ENCODE assay signal across 35 cellular contexts in the genomic region with DNA sequence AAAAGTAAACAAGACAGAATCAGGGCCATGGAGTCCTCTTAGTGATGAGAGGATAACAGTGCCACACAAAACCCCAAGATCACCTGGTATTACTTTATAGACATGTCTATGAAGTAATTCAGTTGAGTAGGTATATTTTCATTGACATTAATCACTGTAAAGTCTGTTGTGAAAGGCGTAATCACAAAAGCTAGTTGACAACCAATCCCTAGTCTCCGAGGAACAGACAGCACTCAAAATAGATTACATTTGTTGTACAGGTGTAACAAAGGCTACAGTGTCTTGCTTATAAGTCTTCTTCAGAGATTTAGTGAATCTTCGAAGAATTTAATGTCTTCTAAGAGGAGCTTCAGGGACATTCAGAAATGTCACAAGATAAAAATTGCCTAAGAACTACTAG.
"Had no signal": no experiment of that assay in that cellular context is flagged by ENCODE, and none has a peak within 500 bp of the region (broad histone marks: within the 10 kb centered on the region; RNA-seq: fewer than 3 reads in every experiment).

No MANE protein-coding gene starts in this region.

- DNase-seq: Karpas-422, Kasumi-1, KG1, MG63, MM.1S, MV-4-11, NCI-H1048, NCI-H1092, NCI-H1092 treated with DMSO at 0.1 percent for 48 hours, NCI-H1105, NCI-H1105 treated with DMSO at 0.1 percent for 48 hours, NCI-H1417, NCI-H1417 treated with DMSO at 0.1 percent for 48 hours, NCI-H1436, NCI-H1436 treated with DMSO at 0.1 percent for 48 hours, NCI-H146, NCI-H1694, NCI-H1694 treated with DMSO at 0.1 percent for 48 hours, NCI-H187, NCI-H187 treated with DMSO at 0.1 percent for 48 hours, NCI-H1930, NCI-H2029, NCI-H2029 treated with DMSO at 0.1 percent for 48 hours, NCI-H2081, NCI-H2081 treated with DMSO at 0.1 percent for 48 hours, NCI-H2107, NCI-H2171, NCI-H2171 treated with DMSO at 0.1 percent for 48 hours, NCI-H2227 treated with DMSO at 0.1 percent for 48 hours, NCI-H226, NCI-H345, NCI-H446, NCI-H446 treated with DMSO at 0.1 percent for 48 hours, NCI-H510A had no signal

- H3K9me3 ChIP-seq: MG63 had no signal

- H3K9ac ChIP-seq: KMS-11 had no signal

- H3K4me3 ChIP-seq: MG63 had no signal

- H3K27ac ChIP-seq: KMS-11 had no signal

- H3K27me3 ChIP-seq: MG63 had no signal

- H3K36me3 ChIP-seq: MG63 had no signal

- H3K4me2 ChIP-seq: KMS-11 had no signal
